8 cellular contexts compared by ENCODE assay signal in genomic region chr20:25696384-25697131, GRCh38. TPM values are rescaled to one million over a fixed set of nuclear protein-coding genes. Genes with fewer than 3 reads are reported as not detected.
DNase-seq lines count a peak whose midpoint lies in the region; ATAC-seq and TF ChIP-seq lines count a peak whose summit lies in the region.

TSS of gene ZNF337 (minus strand) at chr20:25696853. CDS start at chr20:25686417, 10,436 bp downstream.

- peak within 1 kb of the TSS; percentile 59 for H2AFZ ChIP-seq in KMS-11 (ENCODE audit: low read depth)

- H3K36me3 ChIP-seq in KMS-11 (ENCODE audit: insufficient read depth) (no peaks in the 10 kb centered on the region), Peyer's patch (no peaks in the 10 kb centered on the region), esophagus muscularis mucosa (peaks cover 0 to 8% (median 0%) of the 10 kb centered on the region in 4 donors), muscle layer of duodenum (ENCODE audit: control insufficient read depth in 1 of 2, insufficient read depth in 2 of 2, low read length in 2 of 2) (peaks cover 0 to under 1% of the 10 kb centered on the region in 2 donors)

- peak within 1 kb of the TSS; percentile 71 for H3K9ac ChIP-seq in KMS-11

- H3K9me3 ChIP-seq in Peyer's patch (no peaks in the 10 kb centered on the region), esophagus muscularis mucosa (peaks cover 0 to 10% (median 9%) of the 10 kb centered on the region in 4 donors), muscle layer of duodenum (ENCODE audit: control insufficient read depth in 1 of 2, low read length in 2 of 2) (peaks cover 0 to 4% of the 10 kb centered on the region in 2 donors)

- 1% methylated on average over 30 of the region's 81 CpGs for WGBS in esophagus muscularis mucosa

- TF ChIP-seq POLR2A in Peyer's patch (IDR thresholded peaks at IDR 0.05) (peak; percentile 35 to 61), esophagus muscularis mucosa (IDR thresholded peaks at IDR 0.05; ENCODE audit: low read depth) (no peak)

- H3K4me1 ChIP-seq in KMS-11 (ENCODE audit: low read depth, poor library complexity, severe bottlenecking): peaks cover 10% of the 10 kb centered on the region
- peaks cover 0 to 10% (median 3%) of the 10 kb centered on the region in 4 donors for H3K4me1 ChIP-seq in Peyer's patch
- peaks cover 14 to 28% (median 22%) of the 10 kb centered on the region in 4 donors for H3K4me1 ChIP-seq in esophagus muscularis mucosa
- H3K4me1 ChIP-seq in muscle layer of duodenum (ENCODE audit: control insufficient read depth in 1 of 2, insufficient read depth in 2 of 2, low read length in 2 of 2): peaks cover 0 to 6% of the 10 kb centered on the region in 2 donors

- TF ChIP-seq CTCF in KMS-11 (conservative IDR thresholded peaks at IDR 0.05; ENCODE audit: low read depth, low read length) (no peak), Peyer's patch (IDR thresholded peaks at IDR 0.05) (no peak), esophagus muscularis mucosa (IDR thresholded peaks at IDR 0.05) (peak in 1 of 3 experiments; percentile 11)

- no peak for TF ChIP-seq EP300 in esophagus muscularis mucosa (IDR thresholded peaks at IDR 0.05)

- H3K4me3 ChIP-seq in KMS-11 (IDR thresholded peaks at IDR 0.05; ENCODE audit: insufficient read depth, low read depth, low read length) (no peak within 1 kb of the TSS), Peyer's patch (peak within 1 kb of the TSS; percentile 71 to 90 (median 84)), esophagus muscularis mucosa (peak within 1 kb of the TSS; percentile 87 to 93 (median 88)), muscle layer of duodenum (ENCODE audit: low read depth in 1 of 2, low read length in 2 of 2) (peak within 1 kb of the TSS; percentile 80 to 98)

- peak within 1 kb of the TSS; percentile 49; the same call in 1 of the 2 replicates for H3K4me2 ChIP-seq in KMS-11

- peak within 1 kb of the TSS; percentile 44 for H3K27ac ChIP-seq in KMS-11
- peak within 1 kb of the TSS; percentile 75 to 91 (median 86) for H3K27ac ChIP-seq in Peyer's patch
- peak within 1 kb of the TSS; percentile 90 to 95 (median 92) for H3K27ac ChIP-seq in esophagus muscularis mucosa (replicated peaks in 1 of 4)
- peak within 1 kb of the TSS; percentile 80 for H3K27ac ChIP-seq in muscle layer of duodenum (ENCODE audit: low read length)

- ATAC-seq in GM21737 (IDR thresholded peaks at IDR 0.05; ENCODE audit: unreplicated experiment): peak; percentile 97

- no peaks in the 10 kb centered on the region for H4K20me1 ChIP-seq in KMS-11 (ENCODE audit: insufficient read depth)

- DNase-seq in DMS79 treated with DMSO at 0.1 percent for 48 hours (lab: John Stamatoyannopoulos, UW): peak; percentile 80
- peak; percentile 91 to 97 (median 94) for DNase-seq in Peyer's patch
- peak; percentile 96 to 97 for DNase-seq in activated T-cell treated with anti-CD3 and anti-CD28 coated beads, Interleukin-2, amount 50 U/mL, for 48 hours
- DNase-seq in esophagus muscularis mucosa (ENCODE audit: extremely low spot score): peak; percentile 98
- peak; percentile 88 to 91 for DNase-seq in stimulated activated CD8-positive, alpha-beta memory T cell treated with anti-CD3 and anti-CD28 coated beads, Interleukin-7, amount 100 ng/mL, for 4 hours (ENCODE audit: low read depth in 2 of 2)

- H3K27me3 ChIP-seq in KMS-11 (ENCODE audit: insufficient read depth, low read depth): no peaks in the 10 kb centered on the region
- H3K27me3 ChIP-seq in Peyer's patch: no peaks in the 10 kb centered on the region
- no peaks in the 10 kb centered on the region for H3K27me3 ChIP-seq in esophagus muscularis mucosa
- H3K27me3 ChIP-seq in muscle layer of duodenum (ENCODE audit: low read depth, low read length): no peaks in the 10 kb centered on the region

- intact Hi-C loops in esophagus muscularis mucosa (cut with DNase I): loop anchor here (2.0 kb wide), 1 partner anchor 74 kb away; no protein-coding TSS in a partner anchor

- no peaks in the 10 kb centered on the region for H3K79me2 ChIP-seq in KMS-11 (ENCODE audit: insufficient read depth, low read depth)

RNA-seq across cellular contexts. Expression of gene ZNF337, which starts in this region (rescaled TPM):
- total RNA-seq in Peyer's patch (10 to 100 TPM in 3 of 4 donors, 1 to 10 TPM in 1; 7.9 to 18.1 (median 17.6) TPM), esophagus muscularis mucosa (10 to 100 TPM; 13.1 to 17.0 (median 14.8) TPM)
